ENCODE assay signal across 8 cellular contexts in the genomic region with DNA sequence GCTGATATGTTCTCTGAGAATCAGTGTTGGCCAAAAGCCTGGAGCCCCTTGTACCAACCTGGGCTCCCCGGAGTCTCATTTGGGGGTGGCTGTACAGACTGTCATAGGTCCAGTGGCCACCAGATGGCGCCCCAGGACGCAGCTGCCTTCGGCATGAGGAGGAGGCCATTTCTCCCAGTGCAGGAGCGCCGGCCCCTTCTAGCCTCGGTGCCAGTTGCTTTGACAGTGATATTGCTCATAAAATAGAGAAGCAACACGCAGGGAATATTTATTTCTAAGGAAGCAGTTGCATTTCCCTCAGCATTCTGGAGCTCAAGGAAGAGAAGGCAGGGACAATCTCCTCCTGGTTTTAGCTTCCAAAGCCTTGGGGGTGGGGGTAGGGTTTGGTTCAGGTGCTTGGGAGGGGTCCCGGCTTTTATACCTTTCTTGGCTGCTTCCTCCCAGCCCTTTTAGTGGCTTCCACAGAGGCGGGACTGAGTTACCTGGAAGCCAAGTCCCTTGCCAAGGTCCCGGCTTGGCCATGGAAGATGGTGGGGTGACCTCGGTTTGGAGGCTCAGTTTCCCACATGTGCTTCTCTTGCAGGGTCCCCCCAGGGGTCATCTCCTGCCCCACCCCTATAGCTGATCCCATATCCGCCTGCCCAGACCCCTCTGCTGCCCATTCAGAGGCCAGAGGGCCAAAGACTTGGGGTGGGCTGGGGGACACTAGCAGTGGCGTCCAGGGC.
DNase-seq lines count a peak whose midpoint lies in the region; ATAC-seq and TF ChIP-seq lines count a peak whose summit lies in the region.

No MANE protein-coding gene starts in this region.

- peak overlapping the region in 7 of 10 donors; percentile 12 to 83 (median 43) for H3K27ac Mint-ChIP-seq in naive thymus-derived CD8-positive, alpha-beta T cell

- H3K36me3 ChIP-seq in KOPT-K1 (ENCODE audit: insufficient read depth, low read length) (no peaks in the 10 kb centered on the region), OCI-LY3 (replicated peaks; ENCODE audit: low read depth, low read length) (no peaks in the 10 kb centered on the region)

- H3K27me3 ChIP-seq in OCI-LY3 (ENCODE audit: low read depth, low read length): peaks cover 10% of the 10 kb centered on the region; the same call in 1 of the 2 replicates

- no peaks in the 10 kb centered on the region for H4K20me1 ChIP-seq in OCI-LY3 (ENCODE audit: insufficient read depth, low read length)

- TF ChIP-seq CTCF in C4-2B (conservative IDR thresholded peaks at IDR 0.05) (peak; percentile 98), OCI-LY3 (IDR thresholded peaks at IDR 0.05; ENCODE audit: low read depth, low read length) (peak; percentile 95)

- H2AFZ ChIP-seq in OCI-LY3 (ENCODE audit: low read depth, low read length): peak overlapping the region; percentile 94

- H3K27ac ChIP-seq in C4-2B: no peak overlapping the region; the same call in 1 of the 2 replicates
- peak overlapping the region; percentile 81 for H3K27ac ChIP-seq in KOPT-K1 (ENCODE audit: low read depth, low read length, poor library complexity, severe bottlenecking)
- H3K27ac ChIP-seq in OCI-LY3 (ENCODE audit: low read length): no peak overlapping the region

- H3K9me3 ChIP-seq in KOPT-K1 (ENCODE audit: insufficient read depth, low read length, poor library complexity, severe bottlenecking) (no peaks in the 10 kb centered on the region), OCI-LY3 (ENCODE audit: insufficient read depth, low read length) (no peaks in the 10 kb centered on the region)

- peaks cover 0 to 6% (median under 1%) of the 10 kb centered on the region in 3 donors for H3K36me3 Mint-ChIP-seq in naive thymus-derived CD8-positive, alpha-beta T cell

- H3K4me3 Mint-ChIP-seq in naive thymus-derived CD8-positive, alpha-beta T cell: peak overlapping the region in 6 of 10 donors; percentile 33 to 64 (median 43)

- peaks cover 4 to 18% (median 6%) of the 10 kb centered on the region in 4 donors for H3K4me1 Mint-ChIP-seq in naive thymus-derived CD8-positive, alpha-beta T cell

- H3K79me2 ChIP-seq in OCI-LY3 (ENCODE audit: low read length): no peaks in the 10 kb centered on the region

- peak overlapping the region; percentile 65 for H3K4me3 ChIP-seq in OCI-LY3 (ENCODE audit: low read length)

- no peaks in the 10 kb centered on the region for H3K9me3 Mint-ChIP-seq in naive thymus-derived CD8-positive, alpha-beta T cell

- peak overlapping the region; percentile 74 for H3K4me2 ChIP-seq in OCI-LY3 (ENCODE audit: low read length)

- DNase-seq in activated T-cell treated with anti-CD3 and anti-CD28 coated beads for 4 hours: peak; percentile 85
- DNase-seq in naive thymus-derived CD8-positive, alpha-beta T cell: peak; percentile 72 to 93 (median 84)
- peak; percentile 61 to 73 for DNase-seq in stimulated activated CD8-positive, alpha-beta memory T cell treated with anti-CD3 and anti-CD28 coated beads, Interleukin-7, amount 100 ng/mL, for 48 hours (ENCODE audit: extremely low read depth in 1 of 2, low read depth in 1 of 2)

- no peak overlapping the region for H3K9ac ChIP-seq in OCI-LY3 (ENCODE audit: low read length)

- H3K4me1 ChIP-seq in OCI-LY3 (ENCODE audit: low read length): 0 out of 2 replicates have a peak, but pooled peaks cover 3% of the 10 kb centered on the region

- POLR2A ChIA-PET in naive thymus-derived CD8-positive, alpha-beta T cell (lab: Charles Lee): interaction anchor here (0.6 to 3.0 kb wide), 5 partner anchors 162 to 606 kb away, joined by 3 to 16 read pairs (median 4); a partner anchor contains a TSS

- no peaks in the 10 kb centered on the region for H3K27me3 Mint-ChIP-seq in naive thymus-derived CD8-positive, alpha-beta T cell

- ATAC-seq in GM19467 (IDR thresholded peaks at IDR 0.05; ENCODE audit: unreplicated experiment) (peak; percentile 75), esophagus mucosa (peak; percentile 89)
- peak; percentile 97 to 99 for ATAC-seq in naive thymus-derived CD8-positive, alpha-beta T cell
